7 cellular contexts compared by ENCODE assay signal in genomic region chr5:62143268-62144229, GRCh38.
DNase-seq lines count a peak whose midpoint lies in the region; FAIRE-seq and TF ChIP-seq lines count a peak whose summit lies in the region.

No MANE protein-coding gene starts in this region.

- H3K9ac ChIP-seq in H1 (replicated peaks in 1 of 4; ENCODE audit: extremely low read depth in 1 of 4, low read depth in 3 of 4, low read length in 3 of 4), result no peak overlapping the region

- POLR2A ChIA-PET in H1 (lab: Charles Lee; ENCODE audit: partially characterized antibody), result no interaction called here

- no peak overlapping the region for H4K8ac ChIP-seq in H1 (ENCODE audit: extremely low read depth, insufficient read depth, low read length)

- no peak overlapping the region for H3K27ac Mint-ChIP-seq in osteocyte (ENCODE audit: unreplicated experiment)

- H4K91ac ChIP-seq in H1 (replicated peaks; ENCODE audit: insufficient read length, low read length), result no peak overlapping the region

- no peak overlapping the region for H2BK120ac ChIP-seq in H1 (replicated peaks; ENCODE audit: low read depth, low read length)

- no peak overlapping the region for H2BK15ac ChIP-seq in H1 (ENCODE audit: low read length)

- WGBS in H1 (ENCODE audit: extremely low coverage in 1 of 2, insufficient coverage in 1 of 2, insufficient read length in 1 of 2, insufficient replicate concordance in 2 of 2, low coverage in 1 of 2, low lambda C conversion rate in 2 of 2, missing lambda C conversion rate in 1 of 2), 2 experiments, result 41% methylated on average over 13 of the region's 13 CpGs; no CpG with 5 or more reads in 1 of the 2 experiments
- 16% methylated on average over 13 of the region's 13 CpGs for WGBS in suprapubic skin

- H2BK12ac ChIP-seq in H1 (ENCODE audit: low read depth, low read length), result no peak overlapping the region

- FAIRE-seq in H1 (lab: Jason Lieb, UNC), result peak; percentile 78

- no peak overlapping the region for H2AK5ac ChIP-seq in H1 (ENCODE audit: low read depth, low read length)

- H3K4me3 Mint-ChIP-seq in osteocyte (ENCODE audit: unreplicated experiment), result no peak overlapping the region

- H3K4me3 ChIP-seq in GM12865 (ENCODE audit: low read depth, low read length), result no peak overlapping the region
- H3K4me3 ChIP-seq in H1 (ENCODE audit: extremely low read depth in 1 of 4, insufficient read depth in 2 of 4, low read depth in 3 of 4, low read length in 4 of 4), result no peak overlapping the region; a peak in 1 of 8 replicates
- H3K4me3 ChIP-seq in suprapubic skin, result no peak overlapping the region

- CTCF ChIA-PET in H1 (lab: Charles Lee; ENCODE audit: partially characterized antibody), result interaction anchor here (0.6 to 1.8 kb wide), 28 partner anchors 10 to 1092 kb away, joined by 3 to 10 read pairs (median 3); no protein-coding TSS in a partner anchor

- H4K20me1 ChIP-seq in H1 (replicated peaks in 1 of 2; ENCODE audit: control insufficient read depth in 1 of 2, insufficient read depth in 2 of 2, low read length in 2 of 2), result no peaks in the 10 kb centered on the region

- H4K5ac ChIP-seq in H1 (ENCODE audit: insufficient read length, low read depth, low read length), result no peak overlapping the region

- H2BK20ac ChIP-seq in H1 (ENCODE audit: low read length), result no peak overlapping the region

- TF ChIP-seq RAD21 in H1 (IDR thresholded peaks at IDR 0.05 in 1 of 2, conservative IDR thresholded peaks at IDR 0.05 in 1 of 2; ENCODE audit: low read depth in 2 of 2, low read length in 2 of 2), result peak; percentile 59 to 63

- peaks cover 2% of the 10 kb centered on the region for H3K9me3 Mint-ChIP-seq in osteocyte (ENCODE audit: unreplicated experiment)

- H3K56ac ChIP-seq in H1 (replicated peaks; ENCODE audit: insufficient read length, low read depth, low read length), result no peak overlapping the region

- peak overlapping the region in 1 of 2 experiments; percentile 7; a peak in 1 of 4 replicates for H3K4me2 ChIP-seq in H1 (ENCODE audit: insufficient read depth in 1 of 2, low read depth in 2 of 2, low read length in 2 of 2)

- TF ChIP-seq CTCF in GM12865 (IDR thresholded peaks at IDR 0.05; ENCODE audit: insufficient read depth, low read depth, low read length, missing control alignments), result peak; percentile 34
- peak in 2 of 3 experiments; percentile 48 to 57; a peak in 2 of 4 replicates for TF ChIP-seq CTCF in H1 (IDR thresholded peaks at IDR 0.05; ENCODE audit: control extremely low read depth in 1 of 3, insufficient read depth in 1 of 3, low read depth in 1 of 3, low read length in 3 of 3)
- TF ChIP-seq CTCF in osteocyte (IDR thresholded peaks at IDR 0.05), result peak; percentile 64
- TF ChIP-seq CTCF in suprapubic skin (IDR thresholded peaks at IDR 0.05), result peak in 1 of 2 donors; percentile 36

- H3K36me3 ChIP-seq in H1 (ENCODE audit: control insufficient read depth in 2 of 4, insufficient read depth in 4 of 4, low read length in 3 of 4) (no peaks in the 10 kb centered on the region), suprapubic skin (no peaks in the 10 kb centered on the region)

- no peaks in the 10 kb centered on the region; the same call in 1 of the 2 replicates for H3K23me2 ChIP-seq in H1 (ENCODE audit: low read depth, low read length)

- H3K27me3 Mint-ChIP-seq in osteocyte (ENCODE audit: unreplicated experiment), result peaks cover 22% of the 10 kb centered on the region

- H2BK5ac ChIP-seq in H1 (ENCODE audit: low read depth, low read length), result no peak overlapping the region

- H3K14ac ChIP-seq in H1 (ENCODE audit: insufficient read length), result no peak overlapping the region

- no peak overlapping the region for H3K18ac ChIP-seq in H1 (ENCODE audit: extremely low read depth, low read length)

- H3K27ac ChIP-seq in H1 (ENCODE audit: low read depth, low read length) (no peak overlapping the region), suprapubic skin (no peak overlapping the region)

- TF ChIP-seq POLR2A in H1 (IDR thresholded peaks at IDR 0.05; ENCODE audit: control extremely low read depth in 1 of 2, low read depth in 2 of 2, low read length in 2 of 2) (no peak), suprapubic skin (IDR thresholded peaks at IDR 0.05) (no peak)

- intact Hi-C loops in posterior cingulate gyrus (cut with DNase I), result loop anchor here (5.0 kb wide), 1 partner anchor 201 kb away; no protein-coding TSS in a partner anchor

- H3K23ac ChIP-seq in H1 (ENCODE audit: insufficient read length), result no peak overlapping the region

- no peak overlapping the region for H3K4ac ChIP-seq in H1 (replicated peaks; ENCODE audit: insufficient read length, low read depth, low read length)

- H2AFZ ChIP-seq in H1 (ENCODE audit: low read length), result peak overlapping the region; percentile 55

- TF ChIP-seq EP300 in H1 (IDR thresholded peaks at IDR 0.05; ENCODE audit: borderline replicate concordance in 1 of 2, low read depth in 2 of 2, low read length in 2 of 2) (no peak), suprapubic skin (IDR thresholded peaks at IDR 0.05) (no peak)

- no peaks in the 10 kb centered on the region for H3K36me3 Mint-ChIP-seq in osteocyte (ENCODE audit: unreplicated experiment)

- H3K27me3 ChIP-seq in H1 (replicated peaks in 1 of 4; ENCODE audit: control insufficient read depth in 3 of 4, extremely low read depth in 1 of 4, insufficient read depth in 3 of 4, low read length in 3 of 4) (no peaks in the 10 kb centered on the region), suprapubic skin (no peaks in the 10 kb centered on the region)

- no peaks in the 10 kb centered on the region for H3K79me1 ChIP-seq in H1 (ENCODE audit: low read depth, low read length)

- H3K9me3 ChIP-seq in H1 (ENCODE audit: insufficient read depth in 2 of 2, low read depth in 1 of 2, low read length in 1 of 2) (peaks cover 0 to 3% of the 10 kb centered on the region in 2 experiments; a peak in 1 of 4 replicates), suprapubic skin (no peaks in the 10 kb centered on the region)

- peaks cover 22% of the 10 kb centered on the region for H3K4me1 Mint-ChIP-seq in osteocyte (ENCODE audit: unreplicated experiment)

- H3K79me2 ChIP-seq in H1 (ENCODE audit: control insufficient read depth in 1 of 2, insufficient read depth in 2 of 2, low read length in 2 of 2), result no peaks in the 10 kb centered on the region

- H3K4me1 ChIP-seq in H1 (replicated peaks in 1 of 4; ENCODE audit: control insufficient read depth in 3 of 4, insufficient read depth in 4 of 4, low read length in 3 of 4), result peaks cover 0 to 10% (median 6%) of the 10 kb centered on the region in 4 experiments; a peak in 4 of 7 replicates
- H3K4me1 ChIP-seq in suprapubic skin, result peaks cover 9% of the 10 kb centered on the region

- DNase-seq in GM12865 (ENCODE audit: low read depth), result peak; percentile 12
- DNase-seq in NCI-H1694 (lab: John Stamatoyannopoulos, UW), result peak; percentile 22
- no peak for DNase-seq in H1 (ENCODE audit: low read depth in 1 of 2, low spot score in 2 of 2)
- DNase-seq in osteocyte (ENCODE audit: extremely low spot score, unreplicated experiment), result no peak
- no peak for DNase-seq in suprapubic skin (ENCODE audit: low spot score in 2 of 2)
- DNase-seq in posterior cingulate gyrus, result no peak
- no peak for DNase-seq in activated CD4-positive, alpha-beta T cell treated with anti-CD3 and anti-CD28 coated beads for 48 hours

TF ChIP-seq in H1, 55 proteins besides CTCF, POLR2A, EP300 and RAD21 (continues in another document):
- no peak for TF ChIP-seq ZNF274 (IDR thresholded peaks at IDR 0.05; ENCODE audit: borderline replicate concordance, extremely low read depth, low read length)

Comparison
In these comparisons a context has a peak if more than half of its experiments do, and no peak if none do; other contexts are left out.
1. DNase-seq: peak in GM12865 (single experiment) and NCI-H1694 (single experiment); none in H1 (0 of 2), osteocyte (single experiment), suprapubic skin (0 of 2), posterior cingulate gyrus (0 of 10) and activated CD4-positive, alpha-beta T cell treated with anti-CD3 and anti-CD28 coated beads for 48 hours (single experiment).